ENCODE assay signal across 1 cellular context in the genomic region with DNA sequence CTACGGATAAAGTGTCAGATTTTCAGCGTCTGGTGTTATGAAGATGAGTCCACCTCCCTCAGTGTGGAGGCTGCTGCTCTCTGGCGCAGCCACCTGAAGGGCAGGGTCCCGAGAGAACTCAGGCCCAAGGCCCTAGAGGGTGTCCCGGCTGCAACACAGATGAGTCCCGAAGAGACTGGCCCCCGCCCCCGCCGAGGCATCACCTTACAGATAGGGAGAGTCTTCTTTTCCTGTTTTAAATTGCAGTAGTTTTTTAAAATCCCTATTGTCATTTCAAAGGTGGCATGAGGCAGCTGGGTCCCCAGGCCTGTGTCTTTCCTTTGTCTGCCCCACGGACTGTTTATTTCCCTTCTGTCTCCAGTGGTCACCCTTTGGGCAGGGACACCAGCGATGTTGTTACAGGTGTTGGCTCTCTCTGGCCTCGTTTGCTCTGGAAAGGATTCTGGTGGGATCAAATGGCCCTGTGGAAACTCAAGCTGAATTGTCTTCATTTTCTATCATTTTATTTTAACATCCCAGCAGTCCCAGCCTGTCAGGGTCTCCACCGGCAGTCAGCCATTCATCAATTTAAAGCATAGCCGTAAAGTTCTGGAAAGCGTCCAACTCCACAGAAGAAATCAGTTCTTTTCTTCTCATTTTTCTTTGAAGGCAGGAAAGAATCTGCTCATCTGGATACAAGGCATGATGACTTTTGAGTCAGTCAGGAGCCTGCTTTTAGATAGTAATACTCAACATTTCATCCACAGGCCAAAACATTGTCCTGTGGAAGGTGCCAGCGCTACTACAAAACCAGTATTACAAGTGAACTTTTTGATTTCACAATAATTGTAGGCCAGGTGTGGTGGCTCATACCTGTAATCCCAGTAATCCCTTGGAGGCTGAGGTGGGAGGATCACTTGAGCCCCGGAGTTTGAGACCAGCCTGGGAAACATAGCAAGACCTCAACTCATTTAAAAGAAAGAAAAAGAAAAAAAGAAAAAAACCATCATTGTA.
TF ChIP-seq lines count a peak whose summit lies in the region.

No MANE protein-coding gene starts in this region.

TF ChIP-seq in GM23338, 12 proteins besides CTCF, POLR2A, EP300 and RAD21 (continued from another document):
- TF ChIP-seq, protein P1, sequence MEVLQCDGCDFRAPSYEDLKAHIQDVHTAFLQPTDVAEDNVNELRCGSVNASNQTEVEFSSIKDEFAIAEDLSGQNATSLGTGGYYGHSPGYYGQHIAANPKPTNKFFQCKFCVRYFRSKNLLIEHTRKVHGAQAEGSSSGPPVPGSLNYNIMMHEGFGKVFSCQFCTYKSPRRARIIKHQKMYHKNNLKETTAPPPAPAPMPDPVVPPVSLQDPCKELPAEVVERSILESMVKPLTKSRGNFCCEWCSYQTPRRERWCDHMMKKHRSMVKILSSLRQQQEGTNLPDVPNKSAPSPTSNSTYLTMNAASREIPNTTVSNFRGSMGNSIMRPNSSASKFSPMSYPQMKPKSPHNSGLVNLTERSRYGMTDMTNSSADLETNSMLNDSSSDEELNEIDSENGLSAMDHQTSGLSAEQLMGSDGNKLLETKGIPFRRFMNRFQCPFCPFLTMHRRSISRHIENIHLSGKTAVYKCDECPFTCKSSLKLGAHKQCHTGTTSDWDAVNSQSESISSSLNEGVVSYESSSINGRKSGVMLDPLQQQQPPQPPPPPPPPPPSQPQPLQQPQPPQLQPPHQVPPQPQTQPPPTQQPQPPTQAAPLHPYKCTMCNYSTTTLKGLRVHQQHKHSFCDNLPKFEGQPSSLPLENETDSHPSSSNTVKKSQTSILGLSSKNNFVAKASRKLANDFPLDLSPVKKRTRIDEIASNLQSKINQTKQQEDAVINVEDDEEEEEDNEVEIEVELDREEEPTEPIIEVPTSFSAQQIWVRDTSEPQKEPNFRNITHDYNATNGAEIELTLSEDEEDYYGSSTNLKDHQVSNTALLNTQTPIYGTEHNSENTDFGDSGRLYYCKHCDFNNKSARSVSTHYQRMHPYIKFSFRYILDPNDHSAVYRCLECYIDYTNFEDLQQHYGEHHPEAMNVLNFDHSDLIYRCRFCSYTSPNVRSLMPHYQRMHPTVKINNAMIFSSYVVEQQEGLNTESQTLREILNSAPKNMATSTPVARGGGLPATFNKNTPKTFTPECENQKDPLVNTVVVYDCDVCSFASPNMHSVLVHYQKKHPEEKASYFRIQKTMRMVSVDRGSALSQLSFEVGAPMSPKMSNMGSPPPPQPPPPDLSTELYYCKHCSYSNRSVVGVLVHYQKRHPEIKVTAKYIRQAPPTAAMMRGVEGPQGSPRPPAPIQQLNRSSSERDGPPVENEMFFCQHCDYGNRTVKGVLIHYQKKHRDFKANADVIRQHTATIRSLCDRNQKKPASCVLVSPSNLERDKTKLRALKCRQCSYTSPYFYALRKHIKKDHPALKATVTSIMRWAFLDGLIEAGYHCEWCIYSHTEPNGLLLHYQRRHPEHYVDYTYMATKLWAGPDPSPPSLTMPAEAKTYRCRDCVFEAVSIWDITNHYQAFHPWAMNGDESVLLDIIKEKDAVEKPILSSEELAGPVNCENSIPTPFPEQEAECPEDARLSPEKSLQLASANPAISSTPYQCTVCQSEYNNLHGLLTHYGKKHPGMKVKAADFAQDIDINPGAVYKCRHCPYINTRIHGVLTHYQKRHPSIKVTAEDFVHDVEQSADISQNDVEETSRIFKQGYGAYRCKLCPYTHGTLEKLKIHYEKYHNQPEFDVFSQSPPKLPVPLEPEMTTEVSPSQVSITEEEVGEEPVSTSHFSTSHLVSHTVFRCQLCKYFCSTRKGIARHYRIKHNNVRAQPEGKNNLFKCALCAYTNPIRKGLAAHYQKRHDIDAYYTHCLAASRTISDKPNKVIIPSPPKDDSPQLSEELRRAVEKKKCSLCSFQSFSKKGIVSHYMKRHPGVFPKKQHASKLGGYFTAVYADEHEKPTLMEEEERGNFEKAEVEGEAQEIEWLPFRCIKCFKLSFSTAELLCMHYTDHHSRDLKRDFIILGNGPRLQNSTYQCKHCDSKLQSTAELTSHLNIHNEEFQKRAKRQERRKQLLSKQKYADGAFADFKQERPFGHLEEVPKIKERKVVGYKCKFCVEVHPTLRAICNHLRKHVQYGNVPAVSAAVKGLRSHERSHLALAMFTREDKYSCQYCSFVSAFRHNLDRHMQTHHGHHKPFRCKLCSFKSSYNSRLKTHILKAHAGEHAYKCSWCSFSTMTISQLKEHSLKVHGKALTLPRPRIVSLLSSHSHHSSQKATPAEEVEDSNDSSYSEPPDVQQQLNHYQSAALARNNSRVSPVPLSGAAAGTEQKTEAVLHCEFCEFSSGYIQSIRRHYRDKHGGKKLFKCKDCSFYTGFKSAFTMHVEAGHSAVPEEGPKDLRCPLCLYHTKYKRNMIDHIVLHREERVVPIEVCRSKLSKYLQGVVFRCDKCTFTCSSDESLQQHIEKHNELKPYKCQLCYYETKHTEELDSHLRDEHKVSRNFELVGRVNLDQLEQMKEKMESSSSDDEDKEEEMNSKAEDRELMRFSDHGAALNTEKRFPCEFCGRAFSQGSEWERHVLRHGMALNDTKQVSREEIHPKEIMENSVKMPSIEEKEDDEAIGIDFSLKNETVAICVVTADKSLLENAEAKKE (CRISPR knock-in tag; IDR thresholded peaks at IDR 0.05), result no peak
- TF ChIP-seq JUNB (IDR thresholded peaks at IDR 0.05; ENCODE audit: unreplicated experiment) (no peak), STAT1 (IDR thresholded peaks at IDR 0.05; ENCODE audit: unreplicated experiment) (no peak), NANOG (IDR thresholded peaks at IDR 0.05; ENCODE audit: borderline replicate concordance) (no peak), ZNF331 (CRISPR knock-in tag; IDR thresholded peaks at IDR 0.05; ENCODE audit: low read depth) (no peak), EZH2 (IDR thresholded peaks at IDR 0.05; ENCODE audit: low read depth, unreplicated experiment) (no peak)
